In the genomic region with DNA sequence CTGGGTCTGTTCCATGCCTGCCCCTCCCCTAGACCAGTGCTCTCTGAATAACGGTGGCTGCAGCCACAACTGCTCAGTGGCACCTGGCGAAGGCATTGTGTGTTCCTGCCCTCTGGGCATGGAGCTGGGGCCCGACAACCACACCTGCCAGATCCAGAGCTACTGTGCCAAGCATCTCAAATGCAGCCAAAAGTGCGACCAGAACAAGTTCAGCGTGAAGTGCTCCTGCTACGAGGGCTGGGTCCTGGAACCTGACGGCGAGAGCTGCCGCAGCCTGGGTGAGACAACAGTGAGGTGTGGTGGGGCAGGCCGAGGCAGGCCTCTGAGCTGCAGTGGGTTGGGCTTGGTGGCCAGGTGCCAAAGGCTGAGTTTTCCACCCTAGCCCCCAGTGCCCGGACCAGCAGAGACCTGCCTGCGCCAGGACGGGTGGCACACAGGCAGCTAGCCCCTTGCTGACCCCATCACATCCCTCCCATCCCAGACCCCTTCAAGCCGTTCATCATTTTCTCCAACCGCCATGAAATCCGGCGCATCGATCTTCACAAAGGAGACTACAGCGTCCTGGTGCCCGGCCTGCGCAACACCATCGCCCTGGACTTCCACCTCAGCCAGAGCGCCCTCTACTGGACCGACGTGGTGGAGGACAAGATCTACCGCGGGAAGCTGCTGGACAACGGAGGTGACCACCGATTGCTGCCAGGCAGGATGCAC, we compare ENCODE assay signal across 1 cellular context.
TF ChIP-seq lines count a peak whose summit lies in the region.

No MANE protein-coding gene starts in this region.

TF ChIP-seq in HEK293, 187 proteins besides CTCF, POLR2A, EP300 and RAD21 (continued from another document):
- TF ChIP-seq, protein P1, sequence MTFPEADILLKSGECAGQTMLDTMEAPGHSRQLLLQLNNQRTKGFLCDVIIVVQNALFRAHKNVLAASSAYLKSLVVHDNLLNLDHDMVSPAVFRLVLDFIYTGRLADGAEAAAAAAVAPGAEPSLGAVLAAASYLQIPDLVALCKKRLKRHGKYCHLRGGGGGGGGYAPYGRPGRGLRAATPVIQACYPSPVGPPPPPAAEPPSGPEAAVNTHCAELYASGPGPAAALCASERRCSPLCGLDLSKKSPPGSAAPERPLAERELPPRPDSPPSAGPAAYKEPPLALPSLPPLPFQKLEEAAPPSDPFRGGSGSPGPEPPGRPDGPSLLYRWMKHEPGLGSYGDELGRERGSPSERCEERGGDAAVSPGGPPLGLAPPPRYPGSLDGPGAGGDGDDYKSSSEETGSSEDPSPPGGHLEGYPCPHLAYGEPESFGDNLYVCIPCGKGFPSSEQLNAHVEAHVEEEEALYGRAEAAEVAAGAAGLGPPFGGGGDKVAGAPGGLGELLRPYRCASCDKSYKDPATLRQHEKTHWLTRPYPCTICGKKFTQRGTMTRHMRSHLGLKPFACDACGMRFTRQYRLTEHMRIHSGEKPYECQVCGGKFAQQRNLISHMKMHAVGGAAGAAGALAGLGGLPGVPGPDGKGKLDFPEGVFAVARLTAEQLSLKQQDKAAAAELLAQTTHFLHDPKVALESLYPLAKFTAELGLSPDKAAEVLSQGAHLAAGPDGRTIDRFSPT (tag by site-specific recombination; IDR thresholded peaks at IDR 0.05) = peak; percentile 80
- TF ChIP-seq SP7 (tag by site-specific recombination; IDR thresholded peaks at IDR 0.05) = peak; percentile 87
- TF ChIP-seq, protein P2, sequence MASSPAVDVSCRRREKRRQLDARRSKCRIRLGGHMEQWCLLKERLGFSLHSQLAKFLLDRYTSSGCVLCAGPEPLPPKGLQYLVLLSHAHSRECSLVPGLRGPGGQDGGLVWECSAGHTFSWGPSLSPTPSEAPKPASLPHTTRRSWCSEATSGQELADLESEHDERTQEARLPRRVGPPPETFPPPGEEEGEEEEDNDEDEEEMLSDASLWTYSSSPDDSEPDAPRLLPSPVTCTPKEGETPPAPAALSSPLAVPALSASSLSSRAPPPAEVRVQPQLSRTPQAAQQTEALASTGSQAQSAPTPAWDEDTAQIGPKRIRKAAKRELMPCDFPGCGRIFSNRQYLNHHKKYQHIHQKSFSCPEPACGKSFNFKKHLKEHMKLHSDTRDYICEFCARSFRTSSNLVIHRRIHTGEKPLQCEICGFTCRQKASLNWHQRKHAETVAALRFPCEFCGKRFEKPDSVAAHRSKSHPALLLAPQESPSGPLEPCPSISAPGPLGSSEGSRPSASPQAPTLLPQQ (tag by site-specific recombination; IDR thresholded peaks at IDR 0.05) = peak; percentile 51; the same call in 1 of the 2 replicates
- 0 out of 2 replicates have a peak, but pooled peaks have one; percentile 45 for TF ChIP-seq ZSCAN5A (tag by site-specific recombination; IDR thresholded peaks at IDR 0.05)
- no peak for TF ChIP-seq ZNF112 (tag by site-specific recombination; IDR thresholded peaks at IDR 0.05)
- TF ChIP-seq ZBTB48 (tag by site-specific recombination; IDR thresholded peaks at IDR 0.05) = peak; percentile 71
- no peak for TF ChIP-seq GFI1B (tag by site-specific recombination; IDR thresholded peaks at IDR 0.05)
- TF ChIP-seq ZNF549 (tag by site-specific recombination; IDR thresholded peaks at IDR 0.05) = no peak
- TF ChIP-seq ZNF510 (tag by site-specific recombination; IDR thresholded peaks at IDR 0.05; ENCODE audit: insufficient replicate concordance) = no peak
- no peak for TF ChIP-seq ZNF148 (tag by site-specific recombination; IDR thresholded peaks at IDR 0.05; ENCODE audit: borderline replicate concordance)
- peak; percentile 38 for TF ChIP-seq ZBTB26 (tag by site-specific recombination; optimal IDR thresholded peaks at IDR 0.05)
- no peak for TF ChIP-seq ZNF311 (tag by site-specific recombination; IDR thresholded peaks at IDR 0.05; ENCODE audit: borderline replicate concordance)
- peak; percentile 66; the same call in 1 of the 2 replicates for TF ChIP-seq KLF9 (tag by site-specific recombination; IDR thresholded peaks at IDR 0.05; ENCODE audit: low read depth)
- TF ChIP-seq ZBTB8A (tag by site-specific recombination; IDR thresholded peaks at IDR 0.05) = peak; percentile 73
- TF ChIP-seq ZNF629 (tag by site-specific recombination; IDR thresholded peaks at IDR 0.05) = peak; percentile 41; the same call in 1 of the 2 replicates
- TF ChIP-seq AEBP2 (tag by site-specific recombination; IDR thresholded peaks at IDR 0.05; ENCODE audit: borderline replicate concordance) = no peak
- no peak for TF ChIP-seq GLI2 (tag by site-specific recombination; IDR thresholded peaks at IDR 0.05; ENCODE audit: borderline replicate concordance, low read depth)
- TF ChIP-seq ZFHX2 (tag by site-specific recombination; conservative IDR thresholded peaks at IDR 0.05) = no peak; the same call in 1 of the 2 replicates
- TF ChIP-seq ZNF184 (tag by site-specific recombination; IDR thresholded peaks at IDR 0.05) = no peak
- peak; percentile 72 for TF ChIP-seq ZNF335 (tag by site-specific recombination; conservative IDR thresholded peaks at IDR 0.05)
- TF ChIP-seq, protein P3, sequence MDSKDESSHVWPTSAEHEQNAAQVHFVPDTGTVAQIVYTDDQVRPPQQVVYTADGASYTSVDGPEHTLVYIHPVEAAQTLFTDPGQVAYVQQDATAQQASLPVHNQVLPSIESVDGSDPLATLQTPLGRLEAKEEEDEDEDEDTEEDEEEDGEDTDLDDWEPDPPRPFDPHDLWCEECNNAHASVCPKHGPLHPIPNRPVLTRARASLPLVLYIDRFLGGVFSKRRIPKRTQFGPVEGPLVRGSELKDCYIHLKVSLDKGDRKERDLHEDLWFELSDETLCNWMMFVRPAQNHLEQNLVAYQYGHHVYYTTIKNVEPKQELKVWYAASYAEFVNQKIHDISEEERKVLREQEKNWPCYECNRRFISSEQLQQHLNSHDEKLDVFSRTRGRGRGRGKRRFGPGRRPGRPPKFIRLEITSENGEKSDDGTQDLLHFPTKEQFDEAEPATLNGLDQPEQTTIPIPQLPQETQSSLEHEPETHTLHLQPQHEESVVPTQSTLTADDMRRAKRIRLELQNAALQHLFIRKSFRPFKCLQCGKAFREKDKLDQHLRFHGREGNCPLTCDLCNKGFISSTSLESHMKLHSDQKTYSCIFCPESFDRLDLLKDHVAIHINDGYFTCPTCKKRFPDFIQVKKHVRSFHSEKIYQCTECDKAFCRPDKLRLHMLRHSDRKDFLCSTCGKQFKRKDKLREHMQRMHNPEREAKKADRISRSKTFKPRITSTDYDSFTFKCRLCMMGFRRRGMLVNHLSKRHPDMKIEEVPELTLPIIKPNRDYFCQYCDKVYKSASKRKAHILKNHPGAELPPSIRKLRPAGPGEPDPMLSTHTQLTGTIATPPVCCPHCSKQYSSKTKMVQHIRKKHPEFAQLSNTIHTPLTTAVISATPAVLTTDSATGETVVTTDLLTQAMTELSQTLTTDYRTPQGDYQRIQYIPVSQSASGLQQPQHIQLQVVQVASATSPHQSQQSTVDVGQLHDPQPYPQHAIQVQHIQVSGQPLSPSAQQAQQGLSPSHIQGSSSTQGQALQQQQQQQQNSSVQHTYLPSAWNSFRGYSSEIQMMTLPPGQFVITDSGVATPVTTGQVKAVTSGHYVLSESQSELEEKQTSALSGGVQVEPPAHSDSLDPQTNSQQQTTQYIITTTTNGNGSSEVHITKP (tag by site-specific recombination; IDR thresholded peaks at IDR 0.05) = peak; percentile 85
- peak; percentile 75; the same call in 1 of the 2 replicates for TF ChIP-seq ZNF324 (tag by site-specific recombination; IDR thresholded peaks at IDR 0.05)
- no peak for TF ChIP-seq KLF10 (tag by site-specific recombination; IDR thresholded peaks at IDR 0.05)
- peak; percentile 56; the same call in 1 of the 2 replicates for TF ChIP-seq ZNF24 (tag by site-specific recombination; IDR thresholded peaks at IDR 0.05)
- TF ChIP-seq, protein P4, sequence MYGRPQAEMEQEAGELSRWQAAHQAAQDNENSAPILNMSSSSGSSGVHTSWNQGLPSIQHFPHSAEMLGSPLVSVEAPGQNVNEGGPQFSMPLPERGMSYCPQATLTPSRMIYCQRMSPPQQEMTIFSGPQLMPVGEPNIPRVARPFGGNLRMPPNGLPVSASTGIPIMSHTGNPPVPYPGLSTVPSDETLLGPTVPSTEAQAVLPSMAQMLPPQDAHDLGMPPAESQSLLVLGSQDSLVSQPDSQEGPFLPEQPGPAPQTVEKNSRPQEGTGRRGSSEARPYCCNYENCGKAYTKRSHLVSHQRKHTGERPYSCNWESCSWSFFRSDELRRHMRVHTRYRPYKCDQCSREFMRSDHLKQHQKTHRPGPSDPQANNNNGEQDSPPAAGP (tag by site-specific recombination; IDR thresholded peaks at IDR 0.05) = peak; percentile 81
- TF ChIP-seq SCRT1 (tag by site-specific recombination; IDR thresholded peaks at IDR 0.05; ENCODE audit: borderline replicate concordance) = no peak
- peak; percentile 57; the same call in 1 of the 2 replicates for TF ChIP-seq ZNF501 (tag by site-specific recombination; IDR thresholded peaks at IDR 0.05)
- TF ChIP-seq SP2 (tag by site-specific recombination; IDR thresholded peaks at IDR 0.05) = no peak
- TF ChIP-seq ZNF223 (tag by site-specific recombination; IDR thresholded peaks at IDR 0.05) = peak; percentile 87
- TF ChIP-seq, protein P5, sequence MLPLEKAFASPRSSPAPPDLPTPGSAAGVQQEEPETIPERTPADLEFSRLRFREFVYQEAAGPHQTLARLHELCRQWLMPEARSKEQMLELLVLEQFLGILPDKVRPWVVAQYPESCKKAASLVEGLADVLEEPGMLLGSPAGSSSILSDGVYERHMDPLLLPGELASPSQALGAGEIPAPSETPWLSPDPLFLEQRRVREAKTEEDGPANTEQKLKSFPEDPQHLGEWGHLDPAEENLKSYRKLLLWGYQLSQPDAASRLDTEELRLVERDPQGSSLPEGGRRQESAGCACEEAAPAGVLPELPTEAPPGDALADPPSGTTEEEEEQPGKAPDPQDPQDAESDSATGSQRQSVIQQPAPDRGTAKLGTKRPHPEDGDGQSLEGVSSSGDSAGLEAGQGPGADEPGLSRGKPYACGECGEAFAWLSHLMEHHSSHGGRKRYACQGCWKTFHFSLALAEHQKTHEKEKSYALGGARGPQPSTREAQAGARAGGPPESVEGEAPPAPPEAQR (tag by site-specific recombination; IDR thresholded peaks at IDR 0.05) = no peak
- TF ChIP-seq REPIN1 (tag by site-specific recombination; IDR thresholded peaks at IDR 0.05; ENCODE audit: low read depth) = no peak
- TF ChIP-seq ZBTB49 (tag by site-specific recombination; IDR thresholded peaks at IDR 0.05; ENCODE audit: low read depth) = no peak
